Comparison of ENCODE assay signal across 22 cellular contexts in genomic region chr16:28473714-28474265, GRCh38. TPM values are rescaled to one million over a fixed set of nuclear protein-coding genes. Genes with fewer than 3 reads are reported as not detected.
DNase-seq lines count a peak whose midpoint lies in the region; ATAC-seq lines count a peak whose summit lies in the region.
"Had no signal": no experiment of that assay in that cellular context is flagged by ENCODE, and none has a peak within 500 bp of the region (broad histone marks: within the 10 kb centered on the region; RNA-seq: fewer than 3 reads in every experiment).

No MANE protein-coding gene starts in this region.

- H3K36me3 ChIP-seq in neuronal stem cell (replicated peaks in 1 of 2; ENCODE audit: control insufficient read depth in 2 of 2, insufficient read depth in 2 of 2, low read length in 2 of 2), result peaks cover 0 to 22% of the 10 kb centered on the region in 2 donors
- H3K36me3 ChIP-seq: neural progenitor cell had no signal

- H4K8ac ChIP-seq in neuronal stem cell (ENCODE audit: low read depth, low read length), result peak overlapping the region; percentile 65

- H3K27ac Mint-ChIP-seq in activated CD4-positive, alpha-beta T cell treated with anti-CD3 and anti-CD28 coated beads for 36 hours, result peak overlapping the region; percentile 2
- H3K27ac Mint-ChIP-seq in activated naive CD8-positive, alpha-beta T cell treated with anti-CD3 and anti-CD28 coated beads, Interleukin-2, amount 10 ng/mL, durations not matched to agents 7 days and 5 days, result no peak overlapping the region
- H3K27ac Mint-ChIP-seq: neural progenitor cell had no signal

- DNase-seq in activated CD4-positive, alpha-beta T cell treated with anti-CD3 and anti-CD28 coated beads for 36 hours, result no peak
- DNase-seq in activated CD4-positive, alpha-beta T cell treated with anti-CD3 and anti-CD28 coated beads, Interleukin-2, amount 50 U/mL, for 1 hour, result no peak
- DNase-seq in EH (ENCODE audit: low read depth) (peak; percentile 27), neuronal stem cell (ENCODE audit: low spot score) (no peak), DMS153 (lab: John Stamatoyannopoulos, UW) (no peak), GOT3 (lab: John Stamatoyannopoulos, UW) (no peak)
- DNase-seq in activated naive CD8-positive, alpha-beta T cell treated with anti-CD3 and anti-CD28 coated beads, Interleukin-2, amount 10 ng/mL, durations not matched to agents 7 days and 5 days, result peak; percentile 14
- DNase-seq: 8988T; activated CD8-positive, alpha-beta memory T cell treated with anti-CD3 and anti-CD28 coated beads, Interleukin-2, amount 50 U/mL, for 4 hours; DND-41; MM.1S; NCI-H1930; NCI-H524; SK-N-SH; stimulated activated CD4-positive, alpha-beta T cell treated with anti-CD3 and anti-CD28 coated beads, Interleukin-1b, Interleukin-23, amount 100 ng/mL, for 48 hours had no signal

- H3K9me3 ChIP-seq in neuronal stem cell (replicated peaks in 1 of 2; ENCODE audit: control insufficient read depth in 2 of 2, insufficient read depth in 1 of 2, low read depth in 1 of 2, low read length in 2 of 2), result no peaks in the 10 kb centered on the region
- H3K9me3 ChIP-seq: gastroesophageal sphincter, HAP-1, SK-N-SH had no signal

- H3K18ac ChIP-seq in neuronal stem cell (ENCODE audit: low read length), result no peak overlapping the region

- no peak overlapping the region for H3K9ac ChIP-seq in neuronal stem cell (ENCODE audit: low read depth, low read length, poor library complexity)
- H3K9ac ChIP-seq: neural progenitor cell, SK-N-SH had no signal

- no CpG with 5 or more reads among the region's 8 CpGs for WGBS in neuronal stem cell (ENCODE audit: extremely low coverage in 2 of 2, insufficient read length in 2 of 2, insufficient replicate concordance in 1 of 2), 2 donors

- ATAC-seq in activated CD4-positive, alpha-beta T cell treated with anti-CD3 and anti-CD28 coated beads for 36 hours, result peak; percentile 72
- no peak for ATAC-seq in activated naive CD8-positive, alpha-beta T cell treated with anti-CD3 and anti-CD28 coated beads, Interleukin-2, amount 10 ng/mL, durations not matched to agents 7 days and 5 days (ENCODE audit: low read depth)
- ATAC-seq in HG02885 (IDR thresholded peaks at IDR 0.05; ENCODE audit: poor library complexity, unreplicated experiment), result no peak
- ATAC-seq: gastroesophageal sphincter had no signal

- H4K91ac ChIP-seq in neuronal stem cell (ENCODE audit: low read depth, low read length, poor library complexity), result no peak overlapping the region

- H3K27me3 Mint-ChIP-seq in activated CD4-positive, alpha-beta T cell treated with anti-CD3 and anti-CD28 coated beads for 36 hours, result no peaks in the 10 kb centered on the region
- no peaks in the 10 kb centered on the region for H3K27me3 Mint-ChIP-seq in activated naive CD8-positive, alpha-beta T cell treated with anti-CD3 and anti-CD28 coated beads, Interleukin-2, amount 10 ng/mL, durations not matched to agents 7 days and 5 days

- H3K27ac ChIP-seq in neuronal stem cell (replicated peaks; ENCODE audit: low read length), result no peak overlapping the region
- H3K27ac ChIP-seq: C4-2B, coronary artery, gastroesophageal sphincter, neural progenitor cell had no signal

- H3K4me1 ChIP-seq in neuronal stem cell (ENCODE audit: control insufficient read depth in 2 of 2, insufficient read depth in 1 of 2, low read depth in 1 of 2, low read length in 2 of 2), result no peaks in the 10 kb centered on the region
- H3K4me1 ChIP-seq: gastroesophageal sphincter, HAP-1, neural progenitor cell had no signal

- H3K9me3 Mint-ChIP-seq in activated CD4-positive, alpha-beta T cell treated with anti-CD3 and anti-CD28 coated beads for 36 hours (ENCODE audit: low read depth), result no peaks in the 10 kb centered on the region
- H3K9me3 Mint-ChIP-seq in activated naive CD8-positive, alpha-beta T cell treated with anti-CD3 and anti-CD28 coated beads, Interleukin-2, amount 10 ng/mL, durations not matched to agents 7 days and 5 days, result no peaks in the 10 kb centered on the region
- H3K9me3 Mint-ChIP-seq: neural progenitor cell had no signal

- intact Hi-C loops in activated CD4-positive, alpha-beta T cell treated with anti-CD3 and anti-CD28 coated beads for 36 hours (cut with DNase I, micrococcal nuclease), result no loop called here

- H3K14ac ChIP-seq in neuronal stem cell (ENCODE audit: low read length), result no peak overlapping the region

- H2AFZ ChIP-seq in neuronal stem cell (ENCODE audit: low read length), result no peak overlapping the region
- H2AFZ ChIP-seq: neural progenitor cell had no signal

- no peaks in the 10 kb centered on the region for H3K27me3 ChIP-seq in neuronal stem cell (ENCODE audit: control insufficient read depth in 3 of 3, insufficient read depth in 3 of 3, low read depth in 1 of 3, low read length in 3 of 3)
- H3K27me3 ChIP-seq: gastroesophageal sphincter, neural progenitor cell had no signal

- H3K4me2 ChIP-seq in neuronal stem cell (ENCODE audit: insufficient read depth, low read length, poor library complexity, severe bottlenecking), result no peak overlapping the region
- H3K4me2 ChIP-seq: neural progenitor cell, SK-N-SH had no signal

- H3K23ac ChIP-seq in neuronal stem cell (ENCODE audit: low read depth, low read length, poor library complexity), result no peak overlapping the region

- POLR2A ChIA-PET in activated CD4-positive, alpha-beta T cell treated with anti-CD3 and anti-CD28 coated beads for 36 hours (lab: Charles Lee), result no interaction called here
- POLR2A ChIA-PET in activated naive CD8-positive, alpha-beta T cell treated with anti-CD3 and anti-CD28 coated beads, Interleukin-2, amount 10 ng/mL, durations not matched to agents 7 days and 5 days (lab: Charles Lee), result no interaction called here

- H3K79me1 ChIP-seq in neuronal stem cell (ENCODE audit: low read depth, low read length), result no peaks in the 10 kb centered on the region

- no peak overlapping the region for H2BK5ac ChIP-seq in neuronal stem cell (ENCODE audit: low read length)

- H2BK120ac ChIP-seq in neuronal stem cell (ENCODE audit: low read depth, low read length), result no peak overlapping the region

- H2AK5ac ChIP-seq in neuronal stem cell (ENCODE audit: low read depth, low read length), result no peak overlapping the region

- no peak overlapping the region for H2BK15ac ChIP-seq in neuronal stem cell (ENCODE audit: low read length)

- H3K4me1 Mint-ChIP-seq in activated CD4-positive, alpha-beta T cell treated with anti-CD3 and anti-CD28 coated beads for 36 hours, result peaks cover 7% of the 10 kb centered on the region
- H3K4me1 Mint-ChIP-seq in activated naive CD8-positive, alpha-beta T cell treated with anti-CD3 and anti-CD28 coated beads, Interleukin-2, amount 10 ng/mL, durations not matched to agents 7 days and 5 days, result peaks cover 4% of the 10 kb centered on the region
- H3K4me1 Mint-ChIP-seq: neural progenitor cell had no signal

- H3K36me3 Mint-ChIP-seq in activated CD4-positive, alpha-beta T cell treated with anti-CD3 and anti-CD28 coated beads for 36 hours (ENCODE audit: low read depth), result peaks cover 18% of the 10 kb centered on the region
- H3K36me3 Mint-ChIP-seq in activated naive CD8-positive, alpha-beta T cell treated with anti-CD3 and anti-CD28 coated beads, Interleukin-2, amount 10 ng/mL, durations not matched to agents 7 days and 5 days, result peaks cover 14% of the 10 kb centered on the region
- H3K36me3 Mint-ChIP-seq: neural progenitor cell had no signal

- no peak overlapping the region for H3K4me3 ChIP-seq in neuronal stem cell (ENCODE audit: low read length in 2 of 2)
- H3K4me3 ChIP-seq: coronary artery, gastroesophageal sphincter, HAP-1, neural progenitor cell had no signal

- H2BK12ac ChIP-seq in neuronal stem cell (ENCODE audit: low read length), result no peak overlapping the region

- CTCF ChIA-PET in activated CD4-positive, alpha-beta T cell treated with anti-CD3 and anti-CD28 coated beads for 36 hours (lab: Charles Lee), result interaction anchor here (0.6 kb wide), 1 partner anchor 208 kb away, joined by 6 read pairs; no protein-coding TSS in a partner anchor

- H3K4ac ChIP-seq in neuronal stem cell (ENCODE audit: low read length), result no peak overlapping the region

- H3K4me3 Mint-ChIP-seq in activated CD4-positive, alpha-beta T cell treated with anti-CD3 and anti-CD28 coated beads for 36 hours, result no peak overlapping the region
- H3K4me3 Mint-ChIP-seq in activated naive CD8-positive, alpha-beta T cell treated with anti-CD3 and anti-CD28 coated beads, Interleukin-2, amount 10 ng/mL, durations not matched to agents 7 days and 5 days, result no peak overlapping the region
- H3K4me3 Mint-ChIP-seq: neural progenitor cell had no signal

RNA-seq across cellular contexts. Expression of gene NPIPB7, which starts 1.7 kb away (rescaled TPM):
- total RNA-seq in activated CD4-positive, alpha-beta T cell treated with anti-CD3 and anti-CD28 coated beads for 36 hours, result under 1 TPM in 1 of 2 experiments, not detected in 1; 0.42 TPM
- total RNA-seq in activated naive CD8-positive, alpha-beta T cell treated with anti-CD3 and anti-CD28 coated beads, Interleukin-2, amount 10 ng/mL, durations not matched to agents 7 days and 5 days, result under 1 TPM in 1 of 2 experiments, not detected in 1; 0.25 TPM
- 0.17 TPM for polyA plus RNA-seq in neuronal stem cell (2013, experiment 1 of 2)
- 0.07 TPM for polyA plus RNA-seq in neuronal stem cell (2013, experiment 2 of 2)
- total RNA-seq: lung microvascular endothelial cell had no signal

RNA-seq across cellular contexts. Expression of gene CLN3, which starts 18.1 kb away (rescaled TPM):
- total RNA-seq in activated CD4-positive, alpha-beta T cell treated with anti-CD3 and anti-CD28 coated beads for 36 hours, result 10 to 100 TPM; 19.0 to 24.6 TPM
- total RNA-seq in activated naive CD8-positive, alpha-beta T cell treated with anti-CD3 and anti-CD28 coated beads, Interleukin-2, amount 10 ng/mL, durations not matched to agents 7 days and 5 days, result 10 to 100 TPM; 58.4 to 60.0 TPM
- polyA plus RNA-seq in neuronal stem cell (2013, experiment 1 of 2), result 10.9 TPM
- 11.3 TPM for polyA plus RNA-seq in neuronal stem cell (2013, experiment 2 of 2)

RNA-seq across cellular contexts. Expression of gene APOBR, which starts 20.7 kb away (rescaled TPM):
- 1 to 10 TPM; 1.8 to 2.4 TPM for total RNA-seq in activated CD4-positive, alpha-beta T cell treated with anti-CD3 and anti-CD28 coated beads for 36 hours
- total RNA-seq in activated naive CD8-positive, alpha-beta T cell treated with anti-CD3 and anti-CD28 coated beads, Interleukin-2, amount 10 ng/mL, durations not matched to agents 7 days and 5 days, result 10 to 100 TPM; 23.9 to 26.1 TPM
- polyA plus RNA-seq in neuronal stem cell (2013, experiment 1 of 2), result 0.01 TPM
- 0.03 TPM for polyA plus RNA-seq in neuronal stem cell (2013, experiment 2 of 2)
- total RNA-seq: lung microvascular endothelial cell had no signal
- polyA plus RNA-seq: SK-N-SH had no signal

RNA-seq across cellular contexts. Expression of gene IL27, which starts 32.8 kb away (rescaled TPM):
- not detected for total RNA-seq in activated CD4-positive, alpha-beta T cell treated with anti-CD3 and anti-CD28 coated beads for 36 hours
- not detected for total RNA-seq in activated naive CD8-positive, alpha-beta T cell treated with anti-CD3 and anti-CD28 coated beads, Interleukin-2, amount 10 ng/mL, durations not matched to agents 7 days and 5 days
- polyA plus RNA-seq in neuronal stem cell (2013, experiment 1 of 2), result not detected
- polyA plus RNA-seq in neuronal stem cell (2013, experiment 2 of 2), result not detected
- total RNA-seq: gastroesophageal sphincter, lung microvascular endothelial cell had no signal
- polyA plus RNA-seq: SK-N-SH had no signal

Comparison
In these comparisons a context has a peak if more than half of its experiments do, and no peak if none do; other contexts are left out.
1. DNase-seq: peak in EH (single experiment) and activated naive CD8-positive, alpha-beta T cell treated with anti-CD3 and anti-CD28 coated beads, Interleukin-2, amount 10 ng/mL, durations not matched to agents 7 days and 5 days (single experiment); none in activated CD4-positive, alpha-beta T cell treated with anti-CD3 and anti-CD28 coated beads for 36 hours (single experiment), activated CD4-positive, alpha-beta T cell treated with anti-CD3 and anti-CD28 coated beads, Interleukin-2, amount 50 U/mL, for 1 hour (single experiment), neuronal stem cell (single experiment), DMS153 (single experiment) and GOT3 (single experiment).
2. RNA of gene APOBR, which starts 20.7 kb away (total RNA-seq): 23.9 to 26.1 TPM in activated naive CD8-positive, alpha-beta T cell treated with anti-CD3 and anti-CD28 coated beads, Interleukin-2, amount 10 ng/mL, durations not matched to agents 7 days and 5 days; 1.8 to 2.4 TPM in activated CD4-positive, alpha-beta T cell treated with anti-CD3 and anti-CD28 coated beads for 36 hours; every median in the first group is over 4 times any median in the second.